Comparison of ENCODE assay signal across 8 cellular contexts in genomic region chr22:31829505-31829904, GRCh38.
DNase-seq lines count a peak whose midpoint lies in the region; TF ChIP-seq lines count a peak whose summit lies in the region.

No MANE protein-coding gene starts in this region.

- TF ChIP-seq POLR2A in lower leg skin (IDR thresholded peaks at IDR 0.05): no peak

- WGBS in lower leg skin, 2 donors: 13 to 22% methylated on average over 1 of the region's 1 CpG

- peaks cover 5 to 53% of the 10 kb centered on the region in 2 experiments; a peak in 2 of 3 replicates for H3K36me3 ChIP-seq in HEK293 (ENCODE audit: control insufficient read depth in 2 of 2, insufficient read depth in 1 of 2, low read length in 2 of 2)

- CTCF ChIA-PET in AG04449 (lab: Yijun Ruan, JAX): interaction anchor here (0.8 to 1.4 kb wide), 3 partner anchors 10 to 109 kb away, joined by 3 to 4 read pairs (median 3); no protein-coding TSS in a partner anchor
- CTCF ChIA-PET in HEK293 (lab: Yijun Ruan, JAX): interaction anchor here (2.6 kb wide), 1 partner anchor 141 kb away, joined by 8 read pairs; no protein-coding TSS in a partner anchor

- intact Hi-C loops in lower leg skin (cut with DNase I; ENCODE audit: low total_unique reads): no loop called here

- H3K9me3 ChIP-seq in HEK293 (ENCODE audit: control insufficient read depth, insufficient read depth, low read depth, low read length): no peaks in the 10 kb centered on the region

- TF ChIP-seq CTCF in AG04449 (IDR thresholded peaks at IDR 0.05; ENCODE audit: insufficient read depth, low read length, missing control alignments) (no peak), HEK293 (tag by site-specific recombination; IDR thresholded peaks at IDR 0.05) (no peak), lower leg skin (IDR thresholded peaks at IDR 0.05) (no peak)

- H3K27ac ChIP-seq in HEK293 (ENCODE audit: extremely low read depth, low read depth, low read length): no peak overlapping the region

- POLR2A ChIA-PET in AG04449 (lab: Yijun Ruan, JAX) (interaction anchor here (0.5 to 0.7 kb wide), 2 partner anchors 17 to 126 kb away, joined by 3 to 4 read pairs; no protein-coding TSS in a partner anchor), HEK293 (lab: Yijun Ruan, JAX) (interaction anchor here (0.6 kb wide), 1 partner anchor 130 kb away, joined by 3 read pairs; no protein-coding TSS in a partner anchor)

- no peak overlapping the region; the same call in 1 of the 2 replicates for H3K4me3 ChIP-seq in AG04449 (ENCODE audit: low read depth, low read length)
- no peak overlapping the region for H3K4me3 ChIP-seq in HEK293 (ENCODE audit: low read depth, low read length)
- no peak overlapping the region for H3K4me3 ChIP-seq in lower leg skin (ENCODE audit: low read depth, poor library complexity, severe bottlenecking)

- H3K4me1 ChIP-seq in HEK293 (ENCODE audit: control insufficient read depth, insufficient read depth, low read length): 0 out of 2 replicates have a peak, but pooled peaks cover 3% of the 10 kb centered on the region

- DNase-seq in AG04449 (ENCODE audit: low read depth, low spot score): peak; percentile 60
- DNase-seq in activated CD4-positive, alpha-beta T cell treated with anti-CD3 and anti-CD28 coated beads, Interleukin-2, amount 50 U/mL, for 4 hours: peak; percentile 6 to 10
- peak; percentile 65 for DNase-seq in fibroblast of the conjunctiva (ENCODE audit: low read depth)
- peak; percentile 27 to 52 (median 39) for DNase-seq in stimulated activated CD4-positive, alpha-beta T cell treated with anti-CD3 and anti-CD28 coated beads, TNF-alpha, amount 100 ng/mL, for 48 hours (ENCODE audit: low read depth in 3 of 3)
- DNase-seq in germinal center (ENCODE audit: low spot score): no peak
- no peak for DNase-seq in superior temporal gyrus (ENCODE audit: extremely low spot score)
- no peak for DNase-seq in lower leg skin (ENCODE audit: low spot score in 2 of 2)

TF ChIP-seq in HEK293, 187 proteins besides CTCF, POLR2A, EP300 and RAD21:
- peak; percentile 53; the same call in 1 of the 2 replicates for TF ChIP-seq KLF8 (tag by site-specific recombination; IDR thresholded peaks at IDR 0.05)
- TF ChIP-seq KLF1 (tag by site-specific recombination; IDR thresholded peaks at IDR 0.05): no peak
- no peak for TF ChIP-seq YY1 (tag by site-specific recombination; IDR thresholded peaks at IDR 0.05)
- TF ChIP-seq ZNF146 (tag by site-specific recombination; IDR thresholded peaks at IDR 0.05): no peak
- TF ChIP-seq PRDM1 (tag by site-specific recombination; IDR thresholded peaks at IDR 0.05): peak; percentile 76
- TF ChIP-seq, protein P1, sequence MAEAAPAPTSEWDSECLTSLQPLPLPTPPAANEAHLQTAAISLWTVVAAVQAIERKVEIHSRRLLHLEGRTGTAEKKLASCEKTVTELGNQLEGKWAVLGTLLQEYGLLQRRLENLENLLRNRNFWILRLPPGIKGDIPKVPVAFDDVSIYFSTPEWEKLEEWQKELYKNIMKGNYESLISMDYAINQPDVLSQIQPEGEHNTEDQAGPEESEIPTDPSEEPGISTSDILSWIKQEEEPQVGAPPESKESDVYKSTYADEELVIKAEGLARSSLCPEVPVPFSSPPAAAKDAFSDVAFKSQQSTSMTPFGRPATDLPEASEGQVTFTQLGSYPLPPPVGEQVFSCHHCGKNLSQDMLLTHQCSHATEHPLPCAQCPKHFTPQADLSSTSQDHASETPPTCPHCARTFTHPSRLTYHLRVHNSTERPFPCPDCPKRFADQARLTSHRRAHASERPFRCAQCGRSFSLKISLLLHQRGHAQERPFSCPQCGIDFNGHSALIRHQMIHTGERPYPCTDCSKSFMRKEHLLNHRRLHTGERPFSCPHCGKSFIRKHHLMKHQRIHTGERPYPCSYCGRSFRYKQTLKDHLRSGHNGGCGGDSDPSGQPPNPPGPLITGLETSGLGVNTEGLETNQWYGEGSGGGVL (tag by site-specific recombination; IDR thresholded peaks at IDR 0.05): 0 out of 2 replicates have a peak, but pooled peaks have one; percentile 27
TF ChIP-seq in HEK293: peak in this region for 3.

Comparison
In these comparisons a context has a peak if more than half of its experiments do, and no peak if none do; other contexts are left out.
1. DNase-seq: peak in AG04449 (single experiment), activated CD4-positive, alpha-beta T cell treated with anti-CD3 and anti-CD28 coated beads, Interleukin-2, amount 50 U/mL, for 4 hours (2 of 2), fibroblast of the conjunctiva (single experiment) and stimulated activated CD4-positive, alpha-beta T cell treated with anti-CD3 and anti-CD28 coated beads, TNF-alpha, amount 100 ng/mL, for 48 hours (3 of 3); none in germinal center (single experiment), superior temporal gyrus (single experiment) and lower leg skin (0 of 2).